ENCODE assay signal across 9 cellular contexts in genomic region chr2:54394392-54394791, GRCh38.
DNase-seq lines count a peak whose midpoint lies in the region; ATAC-seq and TF ChIP-seq lines count a peak whose summit lies in the region.
"Had no signal": no experiment of that assay in that cellular context is flagged by ENCODE, and none has a peak within 500 bp of the region (broad histone marks: within the 10 kb centered on the region; RNA-seq: fewer than 3 reads in every experiment).

No MANE protein-coding gene starts in this region.

- H3K9me3 ChIP-seq in DOHH2 (ENCODE audit: control insufficient read depth, insufficient read depth, low read length) (no peaks in the 10 kb centered on the region), adrenal gland (replicated peaks in 1 of 3) (no peaks in the 10 kb centered on the region)

- H3K27me3 ChIP-seq in DOHH2 (ENCODE audit: control insufficient read depth, low read length) (no peaks in the 10 kb centered on the region), adrenal gland (no peaks in the 10 kb centered on the region)

- no peaks in the 10 kb centered on the region for H3K79me2 ChIP-seq in DOHH2 (ENCODE audit: control insufficient read depth, low read length)

- H3K36me3 ChIP-seq in DOHH2 (ENCODE audit: control insufficient read depth, low read length) (no peaks in the 10 kb centered on the region), adrenal gland (replicated peaks in 1 of 2) (no peaks in the 10 kb centered on the region)

- intact Hi-C loops in adrenal gland (cut with DNase I) (no loop called here), head of caudate nucleus (cut with DNase I) (no loop called here)

- no peaks in the 10 kb centered on the region for H3F3A ChIP-seq in DOHH2 (ENCODE audit: control insufficient read depth, insufficient read depth)

- H3K4me1 ChIP-seq in DOHH2 (ENCODE audit: control insufficient read depth, low read length), result peaks cover 12% of the 10 kb centered on the region
- no peaks in the 10 kb centered on the region for H3K4me1 ChIP-seq in adrenal gland (replicated peaks in 1 of 2)

- H3K4me3 ChIP-seq in DOHH2 (ENCODE audit: low read length) (no peak overlapping the region), choroid plexus epithelial cell (ENCODE audit: low read depth, low read length) (no peak overlapping the region), adrenal gland (no peak overlapping the region)

- no peaks in the 10 kb centered on the region for H3K9me2 ChIP-seq in DOHH2 (replicated peaks; ENCODE audit: control insufficient read depth, low read length)

- H3K27ac ChIP-seq in DOHH2 (ENCODE audit: low read depth, low read length) (no peak overlapping the region), adrenal gland (peak overlapping the region in 1 of 5 donors; percentile 4)

- 26 to 45% (median 37%) methylated on average over 5 of the region's 5 CpGs for WGBS in adrenal gland, 4 donors

- DNase-seq in choroid plexus epithelial cell (ENCODE audit: low read depth) (peak; percentile 50), NCI-H128 (lab: John Stamatoyannopoulos, UW; ENCODE audit: unreplicated experiment) (no peak), adrenal gland (no peak), head of caudate nucleus (no peak), Kasumi-1 (lab: John Stamatoyannopoulos, UW) (no peak)
- DNase-seq: NK-92 treated with Interleukin-12 subunit alpha and Interleukin-12 subunit beta, amount 100 ng/mL, for 24 hours had no signal

- peak overlapping the region; percentile 6; the same call in 1 of the 2 replicates for H3K4me2 ChIP-seq in DOHH2 (ENCODE audit: low read length)

- peak; percentile 87 for ATAC-seq in GM19452 (IDR thresholded peaks at IDR 0.05; ENCODE audit: unreplicated experiment)
- peak; percentile 77 for ATAC-seq in HG03439 (IDR thresholded peaks at IDR 0.05; ENCODE audit: unreplicated experiment)

- H4K20me1 ChIP-seq in DOHH2 (ENCODE audit: control insufficient read depth, insufficient read depth, low read depth, low read length), result no peaks in the 10 kb centered on the region

- TF ChIP-seq CTCF in DOHH2 (IDR thresholded peaks at IDR 0.05; ENCODE audit: low read depth, low read length, poor library complexity, severe bottlenecking), result no peak
- no peak for TF ChIP-seq CTCF in choroid plexus epithelial cell (conservative IDR thresholded peaks at IDR 0.05; ENCODE audit: low read depth, low read length)
- no peak for TF ChIP-seq CTCF in adrenal gland (IDR thresholded peaks at IDR 0.05)

- no peak for TF ChIP-seq POLR2A in adrenal gland (IDR thresholded peaks at IDR 0.05)
